ENCODE assay signal across 8 cellular contexts in the genomic region with DNA sequence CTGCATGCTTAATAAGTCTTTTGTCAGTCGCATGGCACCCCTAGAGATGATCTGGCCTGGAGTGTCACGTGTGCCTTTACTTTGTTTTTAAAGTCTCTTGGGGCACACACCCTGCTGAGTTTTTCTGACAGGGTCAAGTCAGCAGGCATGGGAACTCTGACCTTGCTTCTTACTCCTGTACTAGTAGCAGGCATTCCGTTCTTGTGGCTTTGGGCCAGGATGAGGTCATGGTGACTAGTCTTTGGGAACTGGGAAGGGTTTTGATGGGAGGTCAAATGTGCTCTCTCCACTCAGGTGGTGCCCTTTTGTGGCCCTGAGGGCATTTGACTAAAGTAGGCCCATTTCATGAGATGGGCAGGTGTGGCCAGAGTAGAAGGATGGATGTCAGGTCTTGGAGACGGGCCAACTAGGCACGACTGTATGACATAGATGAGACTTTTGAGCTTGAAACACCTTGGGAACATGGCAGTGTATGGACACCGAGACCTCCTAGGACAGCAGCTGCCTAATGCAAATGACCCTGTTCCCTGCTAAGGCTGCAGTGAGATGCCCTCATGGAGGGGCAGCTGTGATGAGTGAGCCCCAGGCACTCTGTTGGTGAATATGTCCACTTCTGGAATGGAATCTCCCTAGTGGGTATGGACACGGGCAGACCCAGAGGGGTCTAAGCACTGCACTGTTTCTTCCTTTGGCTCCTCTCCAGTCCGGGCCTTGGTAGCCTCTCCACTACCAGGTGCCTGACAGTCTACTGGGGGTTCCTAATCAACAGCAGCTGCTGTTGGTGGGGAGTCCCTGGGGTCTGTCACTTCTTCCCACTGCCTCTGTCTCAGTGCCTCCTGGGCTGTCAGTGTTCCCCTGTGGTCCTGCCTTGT. TPM values are rescaled to one million over a fixed set of nuclear protein-coding genes. Genes with fewer than 3 reads are reported as not detected.
DNase-seq lines count a peak whose midpoint lies in the region; ATAC-seq and TF ChIP-seq lines count a peak whose summit lies in the region.

No MANE protein-coding gene starts in this region.

- H3K23ac ChIP-seq in IMR-90 (ENCODE audit: low read depth, low read length): no peak overlapping the region

- dilution Hi-C loops in IMR-90 (cut with HindIII; ENCODE audit: low sequenced_read_pairs, unreplicated experiment): no loop called here

- peaks cover 0 to 3% of the 10 kb centered on the region in 2 experiments; a peak in 3 of 4 replicates for H3K79me1 ChIP-seq in IMR-90 (ENCODE audit: low read depth in 1 of 2, low read length in 2 of 2)

- H4K20me1 ChIP-seq in IMR-90 (ENCODE audit: insufficient read depth, low read length): peaks cover 7% of the 10 kb centered on the region

- H3K36me3 ChIP-seq in IMR-90 (ENCODE audit: control insufficient read depth, insufficient read depth, low read length): peaks cover 38% of the 10 kb centered on the region
- peaks cover 0 to 18% of the 10 kb centered on the region in 2 donors for H3K36me3 ChIP-seq in body of pancreas (replicated peaks in 1 of 2; ENCODE audit: insufficient read depth in 1 of 2, low read depth in 2 of 2)
- peaks cover 7 to 79% of the 10 kb centered on the region in 2 donors for H3K36me3 ChIP-seq in left lung

- H2BK20ac ChIP-seq in IMR-90 (ENCODE audit: low read depth, low read length): no peak overlapping the region

- H3K27ac ChIP-seq in IMR-90 (ENCODE audit: insufficient read depth, low read length) (no peak overlapping the region), body of pancreas (peak overlapping the region in 1 of 4 donors; percentile 55), left lung (no peak overlapping the region)

- no peak overlapping the region for H2BK15ac ChIP-seq in IMR-90 (ENCODE audit: low read depth, low read length)

- no peak overlapping the region for H2BK120ac ChIP-seq in IMR-90 (ENCODE audit: low read depth, low read length)

- H3K4ac ChIP-seq in IMR-90 (ENCODE audit: low read depth, low read length): no peak overlapping the region

- H3K9me3 ChIP-seq in IMR-90 (ENCODE audit: control insufficient read depth, insufficient read depth, low read length): no peaks in the 10 kb centered on the region
- no peaks in the 10 kb centered on the region for H3K9me3 ChIP-seq in body of pancreas
- H3K9me3 ChIP-seq in left lung: no peaks in the 10 kb centered on the region

- H3K4me1 ChIP-seq in IMR-90 (ENCODE audit: control insufficient read depth, insufficient read depth, low read length) (no peaks in the 10 kb centered on the region), body of pancreas (peaks cover 15% of the 10 kb centered on the region), left lung (no peaks in the 10 kb centered on the region)

- H2AK9ac ChIP-seq in IMR-90 (replicated peaks; ENCODE audit: low read depth, low read length, poor library complexity): no peak overlapping the region

- ATAC-seq in IMR-90 (ENCODE audit: low read depth): peak; percentile 60
- peak; percentile 97 for ATAC-seq in body of pancreas
- ATAC-seq in left lung: peak; percentile 18
- no peak for ATAC-seq in GM18873 (IDR thresholded peaks at IDR 0.05; ENCODE audit: low FRiP score, unreplicated experiment)
- ATAC-seq in GM18867 (IDR thresholded peaks at IDR 0.05; ENCODE audit: unreplicated experiment): no peak

- CTCF ChIA-PET in IMR-90 (lab: Yijun Ruan, JAX): interaction anchor here (0.7 to 1.5 kb wide), 2 partner anchors 10 to 14 kb away, joined by 3 read pairs; no protein-coding TSS in a partner anchor

- intact Hi-C loops in IMR-90 (cut with micrococcal nuclease): loop anchor here (5.0 kb wide), 1 partner anchor 390 kb away; no protein-coding TSS in a partner anchor
- intact Hi-C loops in body of pancreas (cut with DNase I): no loop called here
- intact Hi-C loops in left lung (cut with DNase I): no loop called here

- no peak overlapping the region for H3K18ac ChIP-seq in IMR-90 (ENCODE audit: low read depth, low read length)

- in situ Hi-C loops in IMR-90 (cut with MboI; ENCODE audit: low sequenced_read_pairs): loop anchor here (10.0 to 25.0 kb wide), 3 partner anchors 360 to 665 kb away; a partner anchor contains a TSS

- no peak overlapping the region for H3K4me2 ChIP-seq in IMR-90 (ENCODE audit: low read depth, low read length)

- H2AK5ac ChIP-seq in IMR-90 (ENCODE audit: low read depth, low read length): no peak overlapping the region

- TF ChIP-seq POLR2A in IMR-90 (IDR thresholded peaks at IDR 0.05; ENCODE audit: low read depth, low read length) (no peak), body of pancreas (IDR thresholded peaks at IDR 0.05) (no peak)

- peaks cover 19% of the 10 kb centered on the region for H3K9me1 ChIP-seq in IMR-90 (ENCODE audit: insufficient read depth, low read length)

- DNase-seq in AG20443 (ENCODE audit: low spot score) (peak; percentile 46), IMR-90 (peak; percentile 80), body of pancreas (peak; percentile 82 to 97 (median 95)), left lung (no peak), MV-4-11 (lab: John Stamatoyannopoulos, UW) (no peak), occipital lobe (lab: John Stamatoyannopoulos, UW) (no peak)

- no peak overlapping the region for H3K4me3 ChIP-seq in IMR-90 (ENCODE audit: insufficient read depth, low read depth, low read length)
- no peak overlapping the region for H3K4me3 ChIP-seq in body of pancreas
- H3K4me3 ChIP-seq in left lung: no peak overlapping the region

- no peak overlapping the region for H3K9ac ChIP-seq in IMR-90 (ENCODE audit: low read depth, low read length)

- no peak overlapping the region for H2BK5ac ChIP-seq in IMR-90 (ENCODE audit: low read depth, low read length, poor library complexity, severe bottlenecking)

- no peak overlapping the region for H3K14ac ChIP-seq in IMR-90 (replicated peaks; ENCODE audit: low read depth, low read length)

- H4K8ac ChIP-seq in IMR-90 (ENCODE audit: low read depth in 2 of 2, low read length in 2 of 2): no peak overlapping the region

- no peak overlapping the region for H4K91ac ChIP-seq in IMR-90 (ENCODE audit: insufficient read depth, low read depth, low read length)

- H4K5ac ChIP-seq in IMR-90 (ENCODE audit: low read depth, low read length): no peak overlapping the region

- peak; percentile 43 for TF ChIP-seq RAD21 in IMR-90 (IDR thresholded peaks at IDR 0.05; ENCODE audit: low read length)

- H3K27me3 ChIP-seq in IMR-90 (ENCODE audit: control insufficient read depth, insufficient read depth, low read length) (no peaks in the 10 kb centered on the region), body of pancreas (no peaks in the 10 kb centered on the region), left lung (no peaks in the 10 kb centered on the region)

- POLR2A ChIA-PET in IMR-90 (lab: Charles Lee; ENCODE audit: unreplicated experiment): no interaction called here

- H3K56ac ChIP-seq in IMR-90 (ENCODE audit: extremely low read depth, insufficient read depth, low read length): no peak overlapping the region

- 73% methylated on average over 5 of the region's 8 CpGs; no CpG with 5 or more reads in 1 of the 2 experiments for WGBS in IMR-90 (ENCODE audit: extremely low coverage in 2 of 2, insufficient read length in 1 of 2), 2 experiments
- 59 to 71% methylated on average over 8 of the region's 8 CpGs for WGBS in body of pancreas, 2 donors

- TF ChIP-seq CTCF in IMR-90 (conservative IDR thresholded peaks at IDR 0.05; ENCODE audit: low read depth, low read length) (peak; percentile 40), body of pancreas (IDR thresholded peaks at IDR 0.05) (peak in 4 of 7 experiments; percentile 49 to 76 (median 64)), left lung (IDR thresholded peaks at IDR 0.05) (no peak)

- BruUV-seq in IMR-90 (replicated peaks; lab: Mats Ljungman, UMichigan): no TSS peak

- H2AFZ ChIP-seq in IMR-90 (replicated peaks; ENCODE audit: low read length, poor library complexity): no peak overlapping the region

TF ChIP-seq in IMR-90, 13 proteins besides CTCF, POLR2A, EP300 and RAD21:
- no peak for TF ChIP-seq FOS (IDR thresholded peaks at IDR 0.05; ENCODE audit: low read depth, low read length)
- TF ChIP-seq SMC3 (IDR thresholded peaks at IDR 0.05; ENCODE audit: low read depth, low read length): peak; percentile 13; the same call in 1 of the 2 replicates
- no peak for TF ChIP-seq MXI1 (IDR thresholded peaks at IDR 0.05; ENCODE audit: borderline replicate concordance, low read depth, low read length)

RNA-seq across cellular contexts. Expression of a gene that starts 16.4 kb away (rescaled TPM):
- 98.9 and 131 TPM in 2 replicates for total RNA-seq in IMR-90 (2012; rRNA removed)
- 28.8 and 36.5 TPM in 2 replicates for polyA plus RNA-seq in IMR-90 (2012; rRNA removed)
- 12.2 and 12.8 TPM in 2 replicates for polyA plus RNA-seq in IMR-90 (2012; cell fraction: cytosol; rRNA removed)
- 4.6 and 15.2 TPM in 2 replicates for polyA plus RNA-seq in IMR-90 (2012; cell fraction: nucleus; rRNA removed; ENCODE audit: low replicate concordance)
- 10 to 100 TPM; 28.3 to 39.4 TPM for total RNA-seq in body of pancreas
- 100 to 1,000 TPM in 1 of 2 donors, 10 to 100 TPM in 1; 68.7 to 117 TPM for total RNA-seq in left lung
- total RNA-seq in occipital lobe: 32.8 TPM

Comparison
In these comparisons a context has a peak if more than half of its experiments do, and no peak if none do; other contexts are left out.
1. DNase-seq: peak in AG20443 (single experiment), IMR-90 (single experiment) and body of pancreas (4 of 4); none in left lung (0 of 2), MV-4-11 (single experiment) and occipital lobe (single experiment).
2. ATAC-seq: peak in IMR-90 (single experiment), body of pancreas (single experiment) and left lung (single experiment); none in GM18873 (single experiment) and GM18867 (single experiment).
3. CTCF ChIP-seq: peak in IMR-90 (single experiment) and body of pancreas (4 of 7); none in left lung (0 of 2).